18 cellular contexts compared by ENCODE assay signal in genomic region chr18:8635087-8635486, GRCh38.
DNase-seq lines count a peak whose midpoint lies in the region; TF ChIP-seq lines count a peak whose summit lies in the region.
"Had no signal": no experiment of that assay in that cellular context is flagged by ENCODE, and none has a peak within 500 bp of the region (broad histone marks: within the 10 kb centered on the region; RNA-seq: fewer than 3 reads in every experiment).

No MANE protein-coding gene starts in this region.

- TF ChIP-seq CTCF in cardiac fibroblast (IDR thresholded peaks at IDR 0.05; ENCODE audit: low read depth, low read length), result no peak
- no peak for TF ChIP-seq CTCF in tibial artery (IDR thresholded peaks at IDR 0.05)

- H3K4me1 ChIP-seq in tibial artery, result peaks cover 0 to 5% (median 0%) of the 10 kb centered on the region in 4 donors
- H3K4me1 ChIP-seq: SJCRH30 had no signal

- H3K27me3 ChIP-seq in tibial artery, result no peaks in the 10 kb centered on the region
- H3K27me3 ChIP-seq: SJCRH30, tibial nerve had no signal

- DNase-seq in EH (ENCODE audit: low read depth), result peak; percentile 44
- DNase-seq in cardiac fibroblast (ENCODE audit: low read depth in 2 of 2), result peak; percentile 51 to 71
- peak; percentile 39 for DNase-seq in medulla oblongata (ENCODE audit: extremely low spot score)
- no peak for DNase-seq in activated CD4-positive, CD25-positive, alpha-beta regulatory T cell treated with anti-CD3 and anti-CD28 coated beads, Interleukin-2, amount 50 U/mL, for 72 hours
- no peak for DNase-seq in tibial artery
- DNase-seq in stimulated activated CD4-positive, alpha-beta T cell treated with anti-CD3 and anti-CD28 coated beads, Interleukin-4, amount 100 ng/mL, for 24 hours, result no peak
- no peak for DNase-seq in LoVo (ENCODE audit: low spot score)
- DNase-seq: activated CD8-positive, alpha-beta T cell treated with anti-CD3 and anti-CD28 coated beads, Interleukin-2, amount 10 ng/mL, durations not matched to agents 7 days and 5 days; activated naive CD4-positive, alpha-beta T cell; foreskin melanocyte; mucosa of descending colon; NCI-H1092 treated with DMSO at 0.1 percent for 48 hours; NCI-H1930; SJCRH30; stimulated activated CD4-positive, alpha-beta T cell treated with anti-CD3 and anti-CD28 coated beads, Interleukin-15, amount 100 ng/mL, for 24 hours had no signal

- peaks cover 98% of the 10 kb centered on the region for H3K36me3 ChIP-seq in KOPT-K1 (ENCODE audit: insufficient read depth, low read length)
- H3K36me3 ChIP-seq in tibial artery, result peaks cover 65 to 76% (median 65%) of the 10 kb centered on the region in 3 donors

- no peaks in the 10 kb centered on the region for H3K9me3 ChIP-seq in KOPT-K1 (ENCODE audit: insufficient read depth, low read length, poor library complexity, severe bottlenecking)
- no peaks in the 10 kb centered on the region for H3K9me3 ChIP-seq in tibial artery
- H3K9me3 ChIP-seq: mucosa of descending colon, SJCRH30, tibial nerve had no signal

- H3K27ac ChIP-seq in KOPT-K1 (ENCODE audit: low read depth, low read length, poor library complexity, severe bottlenecking) (peak overlapping the region; percentile 48), tibial artery (no peak overlapping the region)
- H3K27ac ChIP-seq: epithelial cell of prostate, SJCRH30, tibial nerve had no signal

- intact Hi-C loops in tibial artery (cut with DNase I; ENCODE audit: low total_unique reads), result no loop called here

- H3K4me3 ChIP-seq in cardiac fibroblast (replicated peaks in 1 of 2; ENCODE audit: low read depth in 2 of 2, low read length in 2 of 2), result no peak overlapping the region
- no peak overlapping the region for H3K4me3 ChIP-seq in tibial artery
- H3K4me3 ChIP-seq: mucosa of descending colon, SJCRH30, tibial nerve had no signal

Comparison
In these comparisons a context has a peak if more than half of its experiments do, and no peak if none do; other contexts are left out.
1. DNase-seq: peak in EH (single experiment), cardiac fibroblast (2 of 2) and medulla oblongata (single experiment); none in activated CD4-positive, CD25-positive, alpha-beta regulatory T cell treated with anti-CD3 and anti-CD28 coated beads, Interleukin-2, amount 50 U/mL, for 72 hours (single experiment), tibial artery (0 of 2), stimulated activated CD4-positive, alpha-beta T cell treated with anti-CD3 and anti-CD28 coated beads, Interleukin-4, amount 100 ng/mL, for 24 hours (single experiment) and LoVo (single experiment).